8 cellular contexts compared by ENCODE assay signal in the genomic region with DNA sequence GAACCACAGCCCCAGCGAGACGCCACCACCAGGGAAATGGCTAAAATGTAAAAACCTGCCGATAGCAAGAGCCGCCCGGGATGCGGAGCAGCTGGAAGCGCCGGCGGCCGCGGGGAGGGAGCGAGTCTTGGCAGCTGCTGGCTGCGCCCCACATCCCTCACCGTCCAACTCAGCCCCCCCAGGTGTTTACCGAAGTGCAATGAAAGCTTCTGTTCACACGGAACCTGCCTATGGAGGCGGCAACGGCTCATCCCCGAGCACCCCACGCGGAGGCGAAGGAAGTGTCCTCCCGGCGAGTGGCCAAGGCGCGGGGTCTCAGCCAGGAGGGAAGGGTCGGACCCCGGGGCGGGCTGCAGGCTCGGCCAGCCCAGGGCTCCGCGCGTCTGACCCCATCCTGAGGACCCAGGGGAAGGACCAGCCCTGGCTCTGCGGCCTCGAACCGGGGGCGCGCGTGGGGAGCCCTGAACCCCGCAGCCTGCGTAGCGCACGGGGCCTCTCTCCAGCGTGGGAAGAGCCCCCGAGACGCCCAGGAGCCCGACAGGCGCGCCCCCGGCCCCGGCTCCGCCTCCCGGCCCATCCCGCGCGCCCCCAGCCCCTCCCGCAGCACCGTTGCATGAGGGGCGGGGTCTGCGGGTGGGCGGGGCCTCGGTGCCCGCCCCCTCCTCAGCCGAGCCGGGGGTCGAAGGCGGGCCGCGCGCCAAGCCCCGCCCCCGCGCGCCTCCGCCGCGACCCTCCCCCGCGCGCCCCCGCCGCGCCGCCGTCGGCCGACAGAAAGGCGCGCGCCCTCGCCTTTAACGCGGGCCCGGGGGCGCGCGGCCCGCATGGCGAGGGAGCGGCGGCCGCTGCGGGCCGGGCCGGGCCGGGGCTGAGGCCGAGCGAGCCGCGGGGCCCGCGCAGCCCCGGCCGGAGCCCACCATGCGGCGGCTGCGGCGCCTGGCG. TPM values are rescaled to one million over a fixed set of nuclear protein-coding genes. Genes with fewer than 3 reads are reported as not detected.
DNase-seq lines count a peak whose midpoint lies in the region; ATAC-seq and TF ChIP-seq lines count a peak whose summit lies in the region.

A gene (plus strand): TSS at position 822 of the 939 bp plus-strand sequence. CDS start 94 bp downstream, at position 916.

- POLR2A ChIA-PET in WTC11 (lab: Charles Lee), result interaction anchor here (0.6 to 0.7 kb wide), 3 partner anchors 17 to 20 kb away, joined by 3 to 9 read pairs (median 3); no protein-coding TSS in a partner anchor

- peaks cover 24 to 38% (median 36%) of the 10 kb centered on the region in 3 donors for H3K27me3 ChIP-seq in gastrocnemius medialis

- peaks cover 0 to 10% of the 10 kb centered on the region in 2 donors for H3K4me1 ChIP-seq in gastrocnemius medialis

- intact Hi-C loops in CD14-positive monocyte (cut with micrococcal nuclease), result no loop called here
- intact Hi-C loops in left cardiac atrium (cut with DNase I), result no loop called here
- intact Hi-C loops in gastrocnemius medialis (cut with DNase I; ENCODE audit: low total_unique reads), result no loop called here
- intact Hi-C loops in posterior vena cava (cut with DNase I), result no loop called here

- H3K4me3 ChIP-seq in gastrocnemius medialis, result peak within 1 kb of the TSS; percentile 38 to 51 (median 43)

- H3K36me3 Mint-ChIP-seq in CD14-positive monocyte, result peaks cover 0 to 4% of the 10 kb centered on the region in 2 donors
- H3K36me3 Mint-ChIP-seq in WTC11, result no peaks in the 10 kb centered on the region

- no peak for DNase-seq in CD14-positive monocyte (ENCODE audit: low spot score)
- peak; percentile 71 for DNase-seq in WTC11 (ENCODE audit: low spot score)
- no peak for DNase-seq in left cardiac atrium
- no peak for DNase-seq in gastrocnemius medialis
- DNase-seq in GM19238 (ENCODE audit: insufficient read length, low spot score), result no peak
- no peak for DNase-seq in posterior vena cava (ENCODE audit: low spot score)

- no peak for TF ChIP-seq CTCF in CD14-positive monocyte (IDR thresholded peaks at IDR 0.05)
- TF ChIP-seq CTCF in WTC11 (IDR thresholded peaks at IDR 0.05), result no peak
- no peak for TF ChIP-seq CTCF in gastrocnemius medialis (IDR thresholded peaks at IDR 0.05 in 4 of 5, conservative IDR thresholded peaks at IDR 0.05 in 1 of 5)

- H3K27ac Mint-ChIP-seq in CD14-positive monocyte, result no peak within 1 kb of the TSS
- no peak within 1 kb of the TSS for H3K27ac Mint-ChIP-seq in WTC11

- CTCF ChIA-PET in WTC11 (lab: Charles Lee), result interaction anchor here (1.0 to 2.2 kb wide), 3 partner anchors 11 to 130 kb away, joined by 3 to 11 read pairs (median 6); a partner anchor contains a TSS

- H3K36me3 ChIP-seq in KOPT-K1 (ENCODE audit: insufficient read depth, low read length) (no peaks in the 10 kb centered on the region), gastrocnemius medialis (no peaks in the 10 kb centered on the region)

- peaks cover 0 to 11% (median 2%) of the 10 kb centered on the region in 7 donors for H3K9me3 Mint-ChIP-seq in CD14-positive monocyte
- no peaks in the 10 kb centered on the region for H3K9me3 Mint-ChIP-seq in WTC11

- peak within 1 kb of the TSS; percentile 39 to 78 for H3K4me3 Mint-ChIP-seq in CD14-positive monocyte
- H3K4me3 Mint-ChIP-seq in WTC11, result peak within 1 kb of the TSS; percentile 70

- peak; percentile 73 for ATAC-seq in WTC11
- ATAC-seq in left cardiac atrium, result peak; percentile 12 to 28
- no peak for ATAC-seq in gastrocnemius medialis
- ATAC-seq in GM19324 (IDR thresholded peaks at IDR 0.05; ENCODE audit: low FRiP score, unreplicated experiment), result no peak

- H3K9me3 ChIP-seq in KOPT-K1 (ENCODE audit: insufficient read depth, low read length, poor library complexity, severe bottlenecking) (no peaks in the 10 kb centered on the region), gastrocnemius medialis (no peaks in the 10 kb centered on the region)

- H3K27ac ChIP-seq in KOPT-K1 (ENCODE audit: low read depth, low read length, poor library complexity, severe bottlenecking) (peak within 1 kb of the TSS; percentile 18), gastrocnemius medialis (peak within 1 kb of the TSS in 3 of 4 donors; percentile 60 to 81 (median 75))

- H3K4me1 Mint-ChIP-seq in CD14-positive monocyte (peaks cover 15% of the 10 kb centered on the region), WTC11 (peaks cover 4% of the 10 kb centered on the region)

- in situ Hi-C loops in gastrocnemius medialis (cut with MboI; ENCODE audit: low sequenced_read_pairs in 4 of 4), result no loop called here

- no peak for TF ChIP-seq POLR2A in gastrocnemius medialis (IDR thresholded peaks at IDR 0.05)

- H3K27me3 Mint-ChIP-seq in CD14-positive monocyte (ENCODE audit: low read depth in 3 of 3) (peaks cover 50 to 75% (median 50%) of the 10 kb centered on the region in 3 donors), WTC11 (ENCODE audit: low read depth) (peaks cover 15% of the 10 kb centered on the region)

TF ChIP-seq in WTC11, 78 proteins besides CTCF, POLR2A, EP300 and RAD21 (continues in another document):
- TF ChIP-seq ZNF671 (CRISPR knock-in tag; IDR thresholded peaks at IDR 0.05) (no peak), RELA (CRISPR knock-in tag; IDR thresholded peaks at IDR 0.05; ENCODE audit: borderline replicate concordance) (peak; percentile 27; the same call in 1 of the 2 replicates), JUN (CRISPR knock-in tag; IDR thresholded peaks at IDR 0.05) (no peak), ZNF219 (CRISPR knock-in tag; IDR thresholded peaks at IDR 0.05; ENCODE audit: borderline replicate concordance) (no peak), IRF2 (CRISPR knock-in tag; IDR thresholded peaks at IDR 0.05; ENCODE audit: borderline replicate concordance, low read depth) (no peak), TCF7 (CRISPR knock-in tag; IDR thresholded peaks at IDR 0.05; ENCODE audit: low read depth) (no peak), ZNF416 (CRISPR knock-in tag; IDR thresholded peaks at IDR 0.05) (no peak), FOXJ3 (CRISPR knock-in tag; IDR thresholded peaks at IDR 0.05; ENCODE audit: borderline replicate concordance) (no peak), SP1 (CRISPR knock-in tag; conservative IDR thresholded peaks at IDR 0.05) (peak; percentile 74), RORB (CRISPR knock-in tag; IDR thresholded peaks at IDR 0.05) (no peak), MXD4 (CRISPR knock-in tag; IDR thresholded peaks at IDR 0.05; ENCODE audit: borderline replicate concordance) (no peak)
- TF ChIP-seq, protein P1, sequence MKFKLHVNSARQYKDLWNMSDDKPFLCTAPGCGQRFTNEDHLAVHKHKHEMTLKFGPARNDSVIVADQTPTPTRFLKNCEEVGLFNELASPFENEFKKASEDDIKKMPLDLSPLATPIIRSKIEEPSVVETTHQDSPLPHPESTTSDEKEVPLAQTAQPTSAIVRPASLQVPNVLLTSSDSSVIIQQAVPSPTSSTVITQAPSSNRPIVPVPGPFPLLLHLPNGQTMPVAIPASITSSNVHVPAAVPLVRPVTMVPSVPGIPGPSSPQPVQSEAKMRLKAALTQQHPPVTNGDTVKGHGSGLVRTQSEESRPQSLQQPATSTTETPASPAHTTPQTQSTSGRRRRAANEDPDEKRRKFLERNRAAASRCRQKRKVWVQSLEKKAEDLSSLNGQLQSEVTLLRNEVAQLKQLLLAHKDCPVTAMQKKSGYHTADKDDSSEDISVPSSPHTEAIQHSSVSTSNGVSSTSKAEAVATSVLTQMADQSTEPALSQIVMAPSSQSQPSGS (CRISPR knock-in tag; IDR thresholded peaks at IDR 0.05; ENCODE audit: borderline replicate concordance, low read depth), result no peak
- TF ChIP-seq, protein P2, sequence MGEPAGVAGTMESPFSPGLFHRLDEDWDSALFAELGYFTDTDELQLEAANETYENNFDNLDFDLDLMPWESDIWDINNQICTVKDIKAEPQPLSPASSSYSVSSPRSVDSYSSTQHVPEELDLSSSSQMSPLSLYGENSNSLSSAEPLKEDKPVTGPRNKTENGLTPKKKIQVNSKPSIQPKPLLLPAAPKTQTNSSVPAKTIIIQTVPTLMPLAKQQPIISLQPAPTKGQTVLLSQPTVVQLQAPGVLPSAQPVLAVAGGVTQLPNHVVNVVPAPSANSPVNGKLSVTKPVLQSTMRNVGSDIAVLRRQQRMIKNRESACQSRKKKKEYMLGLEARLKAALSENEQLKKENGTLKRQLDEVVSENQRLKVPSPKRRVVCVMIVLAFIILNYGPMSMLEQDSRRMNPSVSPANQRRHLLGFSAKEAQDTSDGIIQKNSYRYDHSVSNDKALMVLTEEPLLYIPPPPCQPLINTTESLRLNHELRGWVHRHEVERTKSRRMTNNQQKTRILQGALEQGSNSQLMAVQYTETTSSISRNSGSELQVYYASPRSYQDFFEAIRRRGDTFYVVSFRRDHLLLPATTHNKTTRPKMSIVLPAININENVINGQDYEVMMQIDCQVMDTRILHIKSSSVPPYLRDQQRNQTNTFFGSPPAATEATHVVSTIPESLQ (CRISPR knock-in tag; IDR thresholded peaks at IDR 0.05), result no peak
- TF ChIP-seq, protein P3, sequence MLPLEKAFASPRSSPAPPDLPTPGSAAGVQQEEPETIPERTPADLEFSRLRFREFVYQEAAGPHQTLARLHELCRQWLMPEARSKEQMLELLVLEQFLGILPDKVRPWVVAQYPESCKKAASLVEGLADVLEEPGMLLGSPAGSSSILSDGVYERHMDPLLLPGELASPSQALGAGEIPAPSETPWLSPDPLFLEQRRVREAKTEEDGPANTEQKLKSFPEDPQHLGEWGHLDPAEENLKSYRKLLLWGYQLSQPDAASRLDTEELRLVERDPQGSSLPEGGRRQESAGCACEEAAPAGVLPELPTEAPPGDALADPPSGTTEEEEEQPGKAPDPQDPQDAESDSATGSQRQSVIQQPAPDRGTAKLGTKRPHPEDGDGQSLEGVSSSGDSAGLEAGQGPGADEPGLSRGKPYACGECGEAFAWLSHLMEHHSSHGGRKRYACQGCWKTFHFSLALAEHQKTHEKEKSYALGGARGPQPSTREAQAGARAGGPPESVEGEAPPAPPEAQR (CRISPR knock-in tag; IDR thresholded peaks at IDR 0.05), result no peak

RNA-seq across cellular contexts. Expression of the gene that starts here (rescaled TPM):
- polyA plus RNA-seq in CD14-positive monocyte, result under 1 TPM in 1 of 2 donors, not detected in 1; 0.10 TPM
- total RNA-seq in WTC11 (2021) (45.4 to 49.8 TPM (median 48.9 TPM) in 3 replicates), left cardiac atrium (10 to 100 TPM; 23.2 to 35.2 TPM), gastrocnemius medialis (1 to 10 TPM; 1.8 to 4.6 (median 3.8) TPM), posterior vena cava (1 to 10 TPM; 7.1 to 8.3 TPM)

Comparison
In these comparisons a context has a peak if more than half of its experiments do, and no peak if none do; other contexts are left out.
1. ATAC-seq: peak in WTC11 (single experiment) and left cardiac atrium (2 of 2); none in gastrocnemius medialis (0 of 2) and GM19324 (single experiment).